19 cellular contexts compared by ENCODE assay signal in genomic region chr12:6328045-6328779, GRCh38. TPM values are rescaled to one million over a fixed set of nuclear protein-coding genes. Genes with fewer than 3 reads are reported as not detected.
DNase-seq lines count a peak whose midpoint lies in the region; ATAC-seq and TF ChIP-seq lines count a peak whose summit lies in the region.
"Had no signal": no experiment of that assay in that cellular context is flagged by ENCODE, and none has a peak within 500 bp of the region (broad histone marks: within the 10 kb centered on the region; RNA-seq: fewer than 3 reads in every experiment).

No MANE protein-coding gene starts in this region.

- no peak for ATAC-seq in activated CD4-positive, CD25-positive, alpha-beta regulatory T cell treated with anti-CD3 and anti-CD28 coated beads, Interleukin-2, amount 50 U/mL, for 24 hours
- no peak for ATAC-seq in GM18511 (IDR thresholded peaks at IDR 0.05; ENCODE audit: unreplicated experiment)
- ATAC-seq: pancreas had no signal

- no peak for DNase-seq in CD4-positive, alpha-beta memory T cell
- peak; percentile 51 for DNase-seq in endodermal cell
- no peak for DNase-seq in activated CD4-positive, alpha-beta T cell treated with anti-CD3 and anti-CD28 coated beads, Interleukin-2, amount 50 U/mL, for 1 hour
- DNase-seq in H7, result no peak
- DNase-seq: activated CD4-positive, alpha-beta T cell treated with anti-CD3 and anti-CD28 coated beads, Interleukin-2, amount 50 U/mL, for 48 hours; colonic mucosa; DND-41; stimulated activated CD4-positive, alpha-beta T cell treated with anti-CD3 and anti-CD28 coated beads, Interleukin-15, amount 100 ng/mL, for 24 hours had no signal

- CTCF ChIA-PET in CD4-positive, alpha-beta memory T cell (lab: Charles Lee; ENCODE audit: partially characterized antibody), result interaction anchor here (0.5 to 9.5 kb wide), 4 partner anchors 16 to 81 kb away, joined by 3 to 268 read pairs (median 8); no protein-coding TSS in a partner anchor

- H3K9ac ChIP-seq in endodermal cell (ENCODE audit: extremely low read depth, low read length, poor library complexity, severe bottlenecking) (no peak overlapping the region), rectal smooth muscle tissue (ENCODE audit: low read length) (no peak overlapping the region)

- H3K4me1 ChIP-seq in ACC112 (ENCODE audit: control insufficient read depth, insufficient read depth, low read length, unreplicated experiment) (peaks cover 69% of the 10 kb centered on the region), endodermal cell (ENCODE audit: control insufficient read depth, insufficient read depth, low read length) (peaks cover 5% of the 10 kb centered on the region), rectal smooth muscle tissue (ENCODE audit: control insufficient read depth, insufficient read depth, low read length) (peaks cover 15% of the 10 kb centered on the region)
- peaks cover 32% of the 10 kb centered on the region for H3K4me1 ChIP-seq in CD4-positive, alpha-beta memory T cell (ENCODE audit: insufficient read depth, low read length)

- H3K27me3 ChIP-seq in ACC112 (ENCODE audit: insufficient read depth, low read length) (no peaks in the 10 kb centered on the region), endodermal cell (ENCODE audit: control insufficient read depth, insufficient read depth, low read length, poor library complexity, severe bottlenecking) (no peaks in the 10 kb centered on the region), rectal smooth muscle tissue (ENCODE audit: control insufficient read depth, insufficient read depth, low read length) (no peaks in the 10 kb centered on the region), H7 (ENCODE audit: control insufficient read depth, insufficient read depth, low read length) (no peaks in the 10 kb centered on the region)
- H3K27me3 ChIP-seq in CD4-positive, alpha-beta memory T cell (ENCODE audit: insufficient read depth, low read length), result no peaks in the 10 kb centered on the region
- H3K27me3 ChIP-seq: colonic mucosa, pancreas had no signal

- H3K9me3 ChIP-seq in CD4-positive, alpha-beta memory T cell (ENCODE audit: control insufficient read depth in 1 of 2, low read length in 2 of 2), result no peaks in the 10 kb centered on the region
- no peaks in the 10 kb centered on the region for H3K9me3 ChIP-seq in endodermal cell (ENCODE audit: control insufficient read depth, low read length)
- H3K9me3 ChIP-seq: colonic mucosa, pancreas had no signal

- no peak overlapping the region for H2AFZ ChIP-seq in ACC112 (ENCODE audit: low read length, unreplicated experiment)

- H3K27me3 Mint-ChIP-seq in CD4-positive, alpha-beta memory T cell, result no peaks in the 10 kb centered on the region
- no peaks in the 10 kb centered on the region for H3K27me3 Mint-ChIP-seq in endodermal cell (ENCODE audit: insufficient read depth)

- H3K9me3 Mint-ChIP-seq in CD4-positive, alpha-beta memory T cell, result no peaks in the 10 kb centered on the region
- no peaks in the 10 kb centered on the region for H3K9me3 Mint-ChIP-seq in endodermal cell
- H3K9me3 Mint-ChIP-seq: activated T-helper 2 cell treated with anti-CD3 and anti-CD28 coated beads, Interferon-gamma antibody, Interleukin-2, Interleukin-4, amounts not matched to agents 10 μg/mL and 5 μg/mL and 100 μg/mL, durations not matched to agents 14 hours and 24 hours and 36 hours had no signal

- POLR2A ChIA-PET in CD4-positive, alpha-beta memory T cell (lab: Charles Lee; ENCODE audit: partially characterized antibody), result interaction anchor here (0.8 to 1.1 kb wide), 3 partner anchors 11 to 123 kb away, joined by 3 to 5 read pairs (median 3); no protein-coding TSS in a partner anchor

- peaks cover 21 to 41% (median 31%) of the 10 kb centered on the region in 4 donors for H3K4me1 Mint-ChIP-seq in CD4-positive, alpha-beta memory T cell
- H3K4me1 Mint-ChIP-seq in endodermal cell, result peaks cover 32% of the 10 kb centered on the region

- intact Hi-C loops in CD4-positive, alpha-beta memory T cell (cut with micrococcal nuclease), result no loop called here

- peaks cover 32 to 55% of the 10 kb centered on the region in 2 donors for H3K36me3 Mint-ChIP-seq in CD4-positive, alpha-beta memory T cell
- H3K36me3 Mint-ChIP-seq in endodermal cell (ENCODE audit: low read depth), result peaks cover 48% of the 10 kb centered on the region

- H3K36me3 ChIP-seq in ACC112 (ENCODE audit: insufficient read depth, low read length), result peaks cover 46% of the 10 kb centered on the region
- peaks cover 54% of the 10 kb centered on the region for H3K36me3 ChIP-seq in CD4-positive, alpha-beta memory T cell (ENCODE audit: insufficient read depth, low read length)
- peaks cover 28% of the 10 kb centered on the region for H3K36me3 ChIP-seq in endodermal cell (ENCODE audit: control insufficient read depth, insufficient read depth, low read length)
- peaks cover 37% of the 10 kb centered on the region for H3K36me3 ChIP-seq in rectal smooth muscle tissue (ENCODE audit: control insufficient read depth, insufficient read depth, low read length)
- H3K36me3 ChIP-seq in H7 (replicated peaks; ENCODE audit: control insufficient read depth, insufficient read depth, low read length), result peaks cover 18% of the 10 kb centered on the region

- H3K79me2 ChIP-seq in ACC112 (ENCODE audit: control insufficient read depth, insufficient read depth, low read length, unreplicated experiment), result peaks cover 30% of the 10 kb centered on the region

- H3K27ac ChIP-seq in ACC112 (ENCODE audit: low read depth, low read length) (peak overlapping the region; percentile 39; the same call in 1 of the 2 replicates), endodermal cell (ENCODE audit: low read depth, low read length) (no peak overlapping the region), rectal smooth muscle tissue (ENCODE audit: low read depth, low read length) (peak overlapping the region; percentile 69)
- H3K27ac ChIP-seq in CD4-positive, alpha-beta memory T cell (ENCODE audit: low read depth, low read length), result no peak overlapping the region
- H3K27ac ChIP-seq: C4-2B, epithelial cell of prostate, pancreas, SK-N-MC had no signal

- 95 to 100% methylated on average over 3 to 10 of the region's 10 CpGs for WGBS in endodermal cell (ENCODE audit: insufficient coverage in 1 of 2, insufficient read length in 1 of 2), 2 experiments

- no peak for TF ChIP-seq CTCF in endodermal cell (conservative IDR thresholded peaks at IDR 0.05)

- H3K4me3 Mint-ChIP-seq in CD4-positive, alpha-beta memory T cell, result no peak overlapping the region
- H3K4me3 Mint-ChIP-seq in endodermal cell, result no peak overlapping the region

- H3K4me3 ChIP-seq in ACC112 (ENCODE audit: low read depth, low read length) (no peak overlapping the region), endodermal cell (ENCODE audit: low read length) (no peak overlapping the region), rectal smooth muscle tissue (ENCODE audit: low read length) (no peak overlapping the region), H7 (ENCODE audit: insufficient read depth, low read depth, low read length) (no peak overlapping the region)
- H3K4me3 ChIP-seq in CD4-positive, alpha-beta memory T cell (ENCODE audit: low read length in 2 of 2), result no peak overlapping the region
- H3K4me3 ChIP-seq: colonic mucosa, pancreas, SK-N-MC had no signal

- H3K27ac Mint-ChIP-seq in CD4-positive, alpha-beta memory T cell, result peak overlapping the region in 4 of 7 donors; percentile 35 to 70 (median 54)
- peak overlapping the region; percentile 12 for H3K27ac Mint-ChIP-seq in endodermal cell
- H3K27ac Mint-ChIP-seq: activated T-helper 2 cell treated with anti-CD3 and anti-CD28 coated beads, Interferon-gamma antibody, Interleukin-2, Interleukin-4, amounts not matched to agents 10 μg/mL and 5 μg/mL and 100 μg/mL, durations not matched to agents 14 hours and 24 hours and 36 hours had no signal

RNA-seq across cellular contexts. Expression of gene TNFRSF1A, which starts 13.7 kb away (rescaled TPM):
- 10 to 100 TPM; 80.7 to 86.7 TPM for total RNA-seq in CD4-positive, alpha-beta memory T cell
- 10 to 100 TPM; 14.5 to 36.4 TPM for polyA plus RNA-seq in CD4-positive, alpha-beta memory T cell
- 10 to 100 TPM; 43.2 to 86.2 TPM for total RNA-seq in endodermal cell
- 39.7 TPM for polyA plus RNA-seq in endodermal cell (2013, experiment 1 of 2)
- polyA plus RNA-seq in endodermal cell (2013, experiment 2 of 2), result 37.7 TPM
- 83.5 and 84.6 TPM in 2 replicates for total RNA-seq in H7 (2014; rRNA removed; shearing (Covaris generic))

RNA-seq across cellular contexts. Expression of gene PLEKHG6, which starts 17.7 kb away (rescaled TPM):
- not detected for total RNA-seq in CD4-positive, alpha-beta memory T cell
- polyA plus RNA-seq in CD4-positive, alpha-beta memory T cell, result under 1 TPM in 1 of 2 donors, not detected in 1; 0.22 TPM
- total RNA-seq in endodermal cell, result 10 to 100 TPM; 24.8 to 37.2 TPM
- polyA plus RNA-seq in endodermal cell (2013, experiment 1 of 2), result 7.1 TPM
- polyA plus RNA-seq in endodermal cell (2013, experiment 2 of 2), result 4.6 TPM
- 36.5 and 43.6 TPM in 2 replicates for total RNA-seq in H7 (2014; rRNA removed; shearing (Covaris generic))
- total RNA-seq: activated T-helper 2 cell treated with anti-CD3 and anti-CD28 coated beads, Interferon-gamma antibody, Interleukin-2, Interleukin-4, amounts not matched to agents 10 μg/mL and 5 μg/mL and 100 μg/mL, durations not matched to agents 14 hours and 24 hours and 36 hours; NCI-H460; temporal lobe had no signal

RNA-seq across cellular contexts. Expression of gene SCNN1A, which starts 47.2 kb away (rescaled TPM):
- 1 to 10 TPM in 1 of 2 experiments, under 1 TPM in 1; 0.67 to 1.3 TPM for total RNA-seq in CD4-positive, alpha-beta memory T cell
- polyA plus RNA-seq in CD4-positive, alpha-beta memory T cell, result under 1 TPM; 0.24 to 0.53 TPM
- total RNA-seq in endodermal cell, result 10 to 100 TPM; 32.1 to 87.7 TPM
- 9.0 TPM for polyA plus RNA-seq in endodermal cell (2013, experiment 1 of 2)
- polyA plus RNA-seq in endodermal cell (2013, experiment 2 of 2), result 4.3 TPM
- 28.5 and 41.7 TPM in 2 replicates for total RNA-seq in H7 (2014; rRNA removed; shearing (Covaris generic))
- total RNA-seq: activated T-helper 2 cell treated with anti-CD3 and anti-CD28 coated beads, Interferon-gamma antibody, Interleukin-2, Interleukin-4, amounts not matched to agents 10 μg/mL and 5 μg/mL and 100 μg/mL, durations not matched to agents 14 hours and 24 hours and 36 hours; temporal lobe had no signal

RNA-seq across cellular contexts. Expression of gene LTBR, which starts 55.8 kb away (rescaled TPM):
- total RNA-seq in CD4-positive, alpha-beta memory T cell, result 1 to 10 TPM; 1.1 to 1.3 TPM
- not detected for polyA plus RNA-seq in CD4-positive, alpha-beta memory T cell
- 1 to 10 TPM; 8.4 to 9.1 TPM for total RNA-seq in endodermal cell
- polyA plus RNA-seq in endodermal cell (2013, experiment 1 of 2), result 1.5 TPM
- 1.9 TPM for polyA plus RNA-seq in endodermal cell (2013, experiment 2 of 2)
- total RNA-seq in H7 (2014; rRNA removed; shearing (Covaris generic)), result 2.5 and 3.6 TPM in 2 replicates

Comparison
In these comparisons a context has a peak if more than half of its experiments do, and no peak if none do; other contexts are left out.
1. H3K27ac ChIP-seq: peak in ACC112 (single experiment) and rectal smooth muscle tissue (single experiment); none in CD4-positive, alpha-beta memory T cell (single experiment) and endodermal cell (single experiment).
2. RNA of gene PLEKHG6, which starts 17.7 kb away (total RNA-seq): 24.8 to 37.2 TPM in endodermal cell and 36.5 to 43.6 TPM in H7; not detected in CD4-positive, alpha-beta memory T cell; every median in the first group is over 10 times any median in the second.
3. RNA of gene SCNN1A, which starts 47.2 kb away (total RNA-seq): 32.1 to 87.7 TPM in endodermal cell and 28.5 to 41.7 TPM in H7; 0.67 to 1.3 TPM in CD4-positive, alpha-beta memory T cell; every median in the first group is over 10 times any median in the second.